8 cellular contexts compared by ENCODE assay signal in the genomic region with DNA sequence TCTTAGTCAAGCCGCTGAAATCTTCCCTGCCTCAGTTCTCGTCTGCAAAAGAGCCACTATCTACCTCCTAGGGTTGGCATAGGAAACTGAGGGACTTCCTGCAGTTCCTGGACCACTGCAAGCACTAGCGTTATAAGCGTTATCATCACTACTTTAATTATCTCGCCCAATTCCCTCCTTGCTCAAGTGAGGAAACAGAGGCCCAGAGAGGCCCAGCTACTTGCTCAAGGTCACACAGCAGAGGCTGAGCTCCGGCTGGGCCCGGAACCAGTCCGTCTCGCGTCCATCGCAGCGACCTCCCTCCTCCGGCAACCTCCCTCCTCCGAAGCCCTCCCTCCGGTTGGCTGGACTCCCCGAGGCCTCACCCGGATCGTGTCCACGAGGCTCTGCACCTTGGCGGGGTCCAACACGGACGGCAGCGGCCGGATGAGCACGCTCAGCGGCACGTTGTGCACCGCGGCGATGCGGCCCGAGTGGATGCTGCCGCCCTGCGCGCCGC. TPM values are rescaled to one million over a fixed set of nuclear protein-coding genes. Genes with fewer than 3 reads are reported as not detected.
DNase-seq lines count a peak whose midpoint lies in the region; ATAC-seq and TF ChIP-seq lines count a peak whose summit lies in the region.

No MANE protein-coding gene starts in this region.

- ATAC-seq in right lobe of liver, result peak in 2 of 4 donors; percentile 1 to 18

- peaks cover 0 to 8% (median 0%) of the 10 kb centered on the region in 4 donors for H3K4me1 ChIP-seq in right lobe of liver
- H3K4me1 ChIP-seq in transverse colon, result peaks cover 0 to 22% (median 12%) of the 10 kb centered on the region in 4 donors

- intact Hi-C loops in MCF 10A (cut with micrococcal nuclease) (loop anchor here (2.0 kb wide), 1 partner anchor 86 kb away; no protein-coding TSS in a partner anchor), right lobe of liver (cut with DNase I) (no loop called here), transverse colon (cut with DNase I; ENCODE audit: low total_unique reads) (no loop called here)

- peak overlapping the region; percentile 71 to 75 (median 72) for H3K4me3 ChIP-seq in right lobe of liver
- H3K4me3 ChIP-seq in transverse colon, result peak overlapping the region; percentile 43 to 80 (median 74)

- H3K27ac Mint-ChIP-seq in activated T-cell treated with anti-CD3 and anti-CD28 coated beads, Interleukin-2, amount 50 U/mL, for 24 hours, result peak overlapping the region; percentile 90
- H3K27ac Mint-ChIP-seq in MCF 10A (ENCODE audit: low read depth, unreplicated experiment), result peak overlapping the region; percentile 87

- in situ Hi-C loops in transverse colon (cut with MboI; ENCODE audit: low pct_ligation_motif_present in 1 of 4, low pct_unique_long_range_greater_than_20kb in 1 of 4, low sequenced_read_pairs in 3 of 4), result loop anchor here in 1 of 4 donors (10.0 kb wide), 1 partner anchor 88 kb away; no protein-coding TSS in a partner anchor

- H3K27me3 Mint-ChIP-seq in activated T-cell treated with anti-CD3 and anti-CD28 coated beads, Interleukin-2, amount 50 U/mL, for 24 hours, result peaks cover 10% of the 10 kb centered on the region
- no peaks in the 10 kb centered on the region for H3K27me3 Mint-ChIP-seq in MCF 10A (ENCODE audit: insufficient read depth, unreplicated experiment)

- H3K4me3 Mint-ChIP-seq in activated T-cell treated with anti-CD3 and anti-CD28 coated beads, Interleukin-2, amount 50 U/mL, for 24 hours, result peak overlapping the region; percentile 86
- H3K4me3 Mint-ChIP-seq in MCF 10A (ENCODE audit: unreplicated experiment), result peak overlapping the region; percentile 89

- peak; percentile 70 for DNase-seq in activated T-cell treated with anti-CD3 and anti-CD28 coated beads, Interleukin-2, amount 50 U/mL, for 24 hours
- DNase-seq in activated T-cell treated with anti-CD3 and anti-CD28 coated beads, Interleukin-2, amount 50 U/mL, for 1 hour, result no peak
- DNase-seq in LoVo (ENCODE audit: low spot score) (peak; percentile 3), MCF 10A (ENCODE audit: unreplicated experiment) (peak; percentile 31), right lobe of liver (peak; percentile 50 to 72 (median 56)), transverse colon (peak; percentile 22), NCI-H1436 treated with DMSO at 0.1 percent for 48 hours (lab: John Stamatoyannopoulos, UW) (no peak), HuH-7.5 (ENCODE audit: low spot score) (no peak)

- CTCF ChIA-PET in MCF 10A (lab: Yijun Ruan, JAX), result interaction anchor here (0.6 to 2.1 kb wide), 5 partner anchors 9 to 526 kb away, joined by 3 to 7 read pairs (median 4); no protein-coding TSS in a partner anchor

- H3K4me1 Mint-ChIP-seq in activated T-cell treated with anti-CD3 and anti-CD28 coated beads, Interleukin-2, amount 50 U/mL, for 24 hours (ENCODE audit: low read depth), result peaks cover 35% of the 10 kb centered on the region
- peaks cover 20% of the 10 kb centered on the region for H3K4me1 Mint-ChIP-seq in MCF 10A (ENCODE audit: insufficient read depth, unreplicated experiment)

- POLR2A ChIA-PET in MCF 10A (lab: Yijun Ruan, JAX), result interaction anchor here (0.6 to 2.1 kb wide), 12 partner anchors 8 to 512 kb away, joined by 3 to 11 read pairs (median 3); a partner anchor contains a TSS

- H3K9me3 Mint-ChIP-seq in activated T-cell treated with anti-CD3 and anti-CD28 coated beads, Interleukin-2, amount 50 U/mL, for 24 hours, result no peaks in the 10 kb centered on the region
- H3K9me3 Mint-ChIP-seq in MCF 10A (ENCODE audit: unreplicated experiment), result no peaks in the 10 kb centered on the region

- H3K9me3 ChIP-seq in right lobe of liver (no peaks in the 10 kb centered on the region), transverse colon (no peaks in the 10 kb centered on the region)

- H3K27ac ChIP-seq in right lobe of liver (peak overlapping the region; percentile 75 to 83 (median 82)), transverse colon (peak overlapping the region; percentile 76 to 89 (median 81))

- TF ChIP-seq EP300 in transverse colon (IDR thresholded peaks at IDR 0.05; ENCODE audit: low read depth), result no peak

- no TSS peak for BruUV-seq in MCF 10A (replicated peaks; lab: Mats Ljungman, UMichigan)

- WGBS in right lobe of liver (ENCODE audit: insufficient coverage, low coverage, low lambda C conversion rate, missing lambda C conversion rate), result 0% methylated on average over 8 of the region's 36 CpGs
- WGBS in transverse colon (ENCODE audit: low coverage in 1 of 2), 2 donors, result 2% methylated on average over 25 of the region's 36 CpGs; no CpG with 5 or more reads in 1 of the 2 donors

- H3K27me3 ChIP-seq in right lobe of liver (no peaks in the 10 kb centered on the region), transverse colon (no peaks in the 10 kb centered on the region)

- peaks cover 38% of the 10 kb centered on the region for H3K36me3 Mint-ChIP-seq in activated T-cell treated with anti-CD3 and anti-CD28 coated beads, Interleukin-2, amount 50 U/mL, for 24 hours (ENCODE audit: low read depth)
- H3K36me3 Mint-ChIP-seq in MCF 10A (ENCODE audit: insufficient read depth, unreplicated experiment), result peaks cover 24% of the 10 kb centered on the region

- TF ChIP-seq POLR2A in right lobe of liver (IDR thresholded peaks at IDR 0.05) (no peak), transverse colon (IDR thresholded peaks at IDR 0.05) (no peak)

- H3K36me3 ChIP-seq in right lobe of liver (peaks cover 0 to 27% (median 11%) of the 10 kb centered on the region in 4 donors), transverse colon (peaks cover 0 to 13% (median 6%) of the 10 kb centered on the region in 4 donors)

- TF ChIP-seq CTCF in MCF 10A (IDR thresholded peaks at IDR 0.05; ENCODE audit: unreplicated experiment), result no peak
- no peak for TF ChIP-seq CTCF in right lobe of liver (IDR thresholded peaks at IDR 0.05)
- no peak for TF ChIP-seq CTCF in transverse colon (IDR thresholded peaks at IDR 0.05)

RNA-seq across cellular contexts. Expression of a gene that starts 0.3 kb away (rescaled TPM):
- total RNA-seq in MCF 10A (2022) (42.6 and 43.4 TPM in 2 replicates), right lobe of liver (100 to 1,000 TPM in 2 of 6 experiments, 10 to 100 TPM in 4; 14.4 to 166 (median 46.0) TPM), transverse colon (10 to 100 TPM in 3 of 4 donors, 1 to 10 TPM in 1; 8.6 to 43.0 (median 21.2) TPM)

RNA-seq across cellular contexts. Expression of a gene that starts 22.9 kb away (rescaled TPM):
- total RNA-seq in MCF 10A (2022) (not detected in 2 replicates), right lobe of liver (not detected), transverse colon (not detected)

RNA-seq across cellular contexts. Expression of a gene that starts 42.6 kb away (rescaled TPM):
- total RNA-seq in MCF 10A (2022) (not detected in 2 replicates), right lobe of liver (under 1 TPM in 1 of 6 experiments, not detected in 5; 0.33 TPM), transverse colon (not detected)

Comparison
In these comparisons a context has a peak if more than half of its experiments do, and no peak if none do; other contexts are left out.
1. DNase-seq: peak in activated T-cell treated with anti-CD3 and anti-CD28 coated beads, Interleukin-2, amount 50 U/mL, for 24 hours (single experiment), LoVo (single experiment), MCF 10A (single experiment), right lobe of liver (3 of 3) and transverse colon (single experiment); none in activated T-cell treated with anti-CD3 and anti-CD28 coated beads, Interleukin-2, amount 50 U/mL, for 1 hour (single experiment), NCI-H1436 treated with DMSO at 0.1 percent for 48 hours (single experiment) and HuH-7.5 (single experiment).